Comparison of ENCODE assay signal across 15 cellular contexts in the genomic region with DNA sequence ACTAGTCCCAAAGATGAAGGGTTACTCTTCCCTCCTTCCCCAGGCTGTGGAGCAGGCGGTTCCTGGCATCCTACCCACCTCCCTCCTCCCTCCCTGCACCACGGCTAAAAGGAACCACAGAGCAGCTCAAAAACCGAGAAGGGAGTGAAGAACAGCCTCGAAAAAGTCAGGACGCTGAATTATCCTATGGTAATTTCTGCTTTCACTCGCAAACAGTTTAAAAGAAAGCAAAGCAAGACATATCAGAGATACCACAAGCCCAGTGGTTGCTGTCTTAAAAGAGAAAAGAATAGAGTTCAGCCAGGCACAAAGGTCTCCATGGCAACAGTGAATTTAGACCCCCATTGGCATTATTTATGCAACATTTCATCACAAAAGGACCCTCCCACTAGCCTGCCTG.
DNase-seq lines count a peak whose midpoint lies in the region; ATAC-seq and TF ChIP-seq lines count a peak whose summit lies in the region.
"Had no signal": no experiment of that assay in that cellular context is flagged by ENCODE, and none has a peak within 500 bp of the region (broad histone marks: within the 10 kb centered on the region; RNA-seq: fewer than 3 reads in every experiment).

No MANE protein-coding gene starts in this region.

- DNase-seq in ELF-1 (ENCODE audit: low read depth, low spot score) (peak; percentile 29), NCI-H69 (lab: John Stamatoyannopoulos, UW) (peak; percentile 63), endothelial cell (ENCODE audit: low spot score) (peak; percentile 29), myocyte (ENCODE audit: low read depth) (peak; percentile 1), DMS 273 (lab: John Stamatoyannopoulos, UW; ENCODE audit: unreplicated experiment) (no peak)
- DNase-seq in effector CD8-positive, alpha-beta T cell (lab: John Stamatoyannopoulos, UW) = no peak
- DNase-seq: activated CD4-positive, alpha-beta T cell treated with anti-CD3 and anti-CD28 coated beads for 1 hour; DMS79 treated with DMSO at 0.1 percent for 48 hours; mucosa of descending colon; NK-92 treated with Interleukin-12 subunit alpha and Interleukin-12 subunit beta, amount 100 ng/mL, for 24 hours; small intestine had no signal

- peak overlapping the region; percentile 74 for H3K27ac Mint-ChIP-seq in endothelial cell (ENCODE audit: unreplicated experiment)
- H3K27ac Mint-ChIP-seq: activated T-helper 17 cell treated with anti-CD3 and anti-CD28 coated beads, Interleukin-2, amount 50 U/mL, for 72 hours had no signal

- no peak for ATAC-seq in GM19452 (IDR thresholded peaks at IDR 0.05; ENCODE audit: unreplicated experiment)
- no peak for ATAC-seq in GM18502 (IDR thresholded peaks at IDR 0.05; ENCODE audit: poor library complexity, unreplicated experiment)
- ATAC-seq: activated T-helper 17 cell treated with anti-CD3 and anti-CD28 coated beads, Interleukin-2, amount 50 U/mL, for 72 hours; mucosa of descending colon; SK-N-SH treated with all-trans-retinoic acid at 6 μM for 48 hours had no signal

- no peaks in the 10 kb centered on the region for H3K9me3 Mint-ChIP-seq in endothelial cell (ENCODE audit: unreplicated experiment)

- no peak for TF ChIP-seq CTCF in endothelial cell (IDR thresholded peaks at IDR 0.05; ENCODE audit: unreplicated experiment)

- H3K4me3 Mint-ChIP-seq in endothelial cell (ENCODE audit: unreplicated experiment) = no peak overlapping the region
- H3K4me3 Mint-ChIP-seq: activated T-helper 17 cell treated with anti-CD3 and anti-CD28 coated beads, Interleukin-2, amount 50 U/mL, for 72 hours had no signal

- H3K27me3 Mint-ChIP-seq in endothelial cell (ENCODE audit: unreplicated experiment) = no peaks in the 10 kb centered on the region

- H3K4me1 Mint-ChIP-seq in endothelial cell (ENCODE audit: unreplicated experiment) = peaks cover 10% of the 10 kb centered on the region
- H3K4me1 Mint-ChIP-seq: activated T-helper 17 cell treated with anti-CD3 and anti-CD28 coated beads, Interleukin-2, amount 50 U/mL, for 72 hours had no signal

- peaks cover 5% of the 10 kb centered on the region for H3K36me3 Mint-ChIP-seq in endothelial cell (ENCODE audit: low read depth, unreplicated experiment)

Comparison
In these comparisons a context has a peak if more than half of its experiments do, and no peak if none do; other contexts are left out.
1. DNase-seq: peak in ELF-1 (single experiment), NCI-H69 (single experiment), endothelial cell (single experiment) and myocyte (single experiment); none in effector CD8-positive, alpha-beta T cell (single experiment) and DMS 273 (single experiment).